2 cellular contexts compared by ENCODE assay signal in the genomic region with DNA sequence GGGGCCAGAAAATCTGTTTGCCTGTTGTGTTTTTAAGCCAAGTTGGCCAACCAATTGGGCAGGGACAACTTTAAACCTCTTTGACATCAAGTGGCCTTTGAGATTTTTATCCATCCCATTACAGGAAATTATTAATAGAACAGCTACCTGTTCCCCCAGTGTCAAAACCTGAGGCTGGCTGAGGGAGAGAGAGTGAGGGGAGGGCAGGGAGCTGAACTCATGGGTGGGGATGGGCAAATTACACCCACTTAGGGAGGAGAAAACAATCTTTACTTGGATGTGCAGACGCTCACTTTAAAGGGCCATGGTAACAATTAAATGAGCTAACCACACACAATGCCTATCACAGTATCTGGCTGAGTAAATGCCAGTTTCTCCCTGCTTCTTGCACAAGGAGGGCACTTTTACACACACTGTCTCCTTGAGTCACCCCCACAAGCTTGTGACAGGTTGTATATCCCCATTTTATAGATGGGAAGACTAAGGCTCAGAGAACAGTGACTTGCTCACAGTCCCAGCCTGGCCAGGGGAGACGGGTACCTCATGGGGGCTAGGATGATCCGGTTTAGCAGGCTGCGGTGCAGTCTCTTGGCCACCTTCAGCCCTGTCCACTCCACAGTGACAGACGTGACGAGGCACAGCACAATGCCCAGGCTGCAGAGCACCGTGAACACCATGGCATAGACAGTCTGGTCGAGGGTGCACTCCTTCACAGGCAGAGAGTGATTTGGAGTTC.
TF ChIP-seq lines count a peak whose summit lies in the region.

No MANE protein-coding gene starts in this region.

TF ChIP-seq in K562, 482 proteins besides CTCF, POLR2A, EP300 and RAD21:
- TF ChIP-seq CBX1 (IDR thresholded peaks at IDR 0.05; ENCODE audit: low read depth), result 0 out of 2 replicates have a peak, but pooled peaks have one; percentile 24
- TF ChIP-seq KDM1A (IDR thresholded peaks at IDR 0.05), result peak in 1 of 2 experiments; percentile 51; a peak in 1 of 4 replicates
- TF ChIP-seq, protein P1, sequence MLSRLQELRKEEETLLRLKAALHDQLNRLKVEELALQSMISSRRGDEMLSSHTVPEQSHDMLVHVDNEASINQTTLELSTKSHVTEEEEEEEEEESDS (CRISPR knock-in tag; IDR thresholded peaks at IDR 0.05), result no peak
- peak; percentile 70 for TF ChIP-seq BCOR (IDR thresholded peaks at IDR 0.05)
- no peak for TF ChIP-seq TAF15 (IDR thresholded peaks at IDR 0.05; ENCODE audit: low read depth, low read length)
- no peak for TF ChIP-seq STAG1 (CRISPR knock-in tag; IDR thresholded peaks at IDR 0.05; ENCODE audit: borderline replicate concordance)
- TF ChIP-seq HDAC2 (IDR thresholded peaks at IDR 0.05), result 0 out of 2 replicates have a peak, but pooled peaks have one; percentile 22
- no peak for TF ChIP-seq MAFK (IDR thresholded peaks at IDR 0.05; ENCODE audit: low read length)
- TF ChIP-seq PHF21A (IDR thresholded peaks at IDR 0.05; ENCODE audit: borderline replicate concordance, low read depth), result no peak
- peak; percentile 71 for TF ChIP-seq RBM25 (IDR thresholded peaks at IDR 0.05; ENCODE audit: low read depth, low read length, severe bottlenecking)
- TF ChIP-seq RCOR1 (IDR thresholded peaks at IDR 0.05; ENCODE audit: borderline replicate concordance in 1 of 2, low read depth in 2 of 2, low read length in 2 of 2), result 0 out of 4 replicates have a peak, but pooled peaks of 1 of the 2 experiments have one; percentile 6
- no peak for TF ChIP-seq KLF6 (CRISPR knock-in tag; IDR thresholded peaks at IDR 0.05; ENCODE audit: borderline replicate concordance)
TF ChIP-seq in K562: peak in this region for 6.

TF ChIP-seq in liver, 16 proteins besides CTCF, POLR2A, EP300 and RAD21:
- TF ChIP-seq EGR1 (IDR thresholded peaks at IDR 0.05; ENCODE audit: low read depth in 2 of 2) (peak in 1 of 2 donors; percentile 4), HNF4A (conservative IDR thresholded peaks at IDR 0.05) (no peak), NR2F2 (IDR thresholded peaks at IDR 0.05) (no peak), RXRA (IDR thresholded peaks at IDR 0.05) (no peak), FOXA2 (IDR thresholded peaks at IDR 0.05) (no peak), TAF1 (conservative IDR thresholded peaks at IDR 0.05) (no peak), SP1 (IDR thresholded peaks at IDR 0.05) (no peak), HNF4G (IDR thresholded peaks at IDR 0.05) (peak; percentile 2), YY1 (IDR thresholded peaks at IDR 0.05) (no peak), JUND (IDR thresholded peaks at IDR 0.05) (no peak), FOXA1 (IDR thresholded peaks at IDR 0.05) (no peak), GABPA (IDR thresholded peaks at IDR 0.05 in 1 of 2, conservative IDR thresholded peaks at IDR 0.05 in 1 of 2) (no peak)
- TF ChIP-seq, protein P2, sequence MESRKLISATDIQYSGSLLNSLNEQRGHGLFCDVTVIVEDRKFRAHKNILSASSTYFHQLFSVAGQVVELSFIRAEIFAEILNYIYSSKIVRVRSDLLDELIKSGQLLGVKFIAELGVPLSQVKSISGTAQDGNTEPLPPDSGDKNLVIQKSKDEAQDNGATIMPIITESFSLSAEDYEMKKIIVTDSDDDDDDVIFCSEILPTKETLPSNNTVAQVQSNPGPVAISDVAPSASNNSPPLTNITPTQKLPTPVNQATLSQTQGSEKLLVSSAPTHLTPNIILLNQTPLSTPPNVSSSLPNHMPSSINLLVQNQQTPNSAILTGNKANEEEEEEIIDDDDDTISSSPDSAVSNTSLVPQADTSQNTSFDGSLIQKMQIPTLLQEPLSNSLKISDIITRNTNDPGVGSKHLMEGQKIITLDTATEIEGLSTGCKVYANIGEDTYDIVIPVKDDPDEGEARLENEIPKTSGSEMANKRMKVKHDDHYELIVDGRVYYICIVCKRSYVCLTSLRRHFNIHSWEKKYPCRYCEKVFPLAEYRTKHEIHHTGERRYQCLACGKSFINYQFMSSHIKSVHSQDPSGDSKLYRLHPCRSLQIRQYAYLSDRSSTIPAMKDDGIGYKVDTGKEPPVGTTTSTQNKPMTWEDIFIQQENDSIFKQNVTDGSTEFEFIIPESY (IDR thresholded peaks at IDR 0.05), result no peak
- TF ChIP-seq, protein P3, sequence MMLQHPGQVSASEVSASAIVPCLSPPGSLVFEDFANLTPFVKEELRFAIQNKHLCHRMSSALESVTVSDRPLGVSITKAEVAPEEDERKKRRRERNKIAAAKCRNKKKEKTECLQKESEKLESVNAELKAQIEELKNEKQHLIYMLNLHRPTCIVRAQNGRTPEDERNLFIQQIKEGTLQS (IDR thresholded peaks at IDR 0.05), result no peak
- TF ChIP-seq, protein P4, sequence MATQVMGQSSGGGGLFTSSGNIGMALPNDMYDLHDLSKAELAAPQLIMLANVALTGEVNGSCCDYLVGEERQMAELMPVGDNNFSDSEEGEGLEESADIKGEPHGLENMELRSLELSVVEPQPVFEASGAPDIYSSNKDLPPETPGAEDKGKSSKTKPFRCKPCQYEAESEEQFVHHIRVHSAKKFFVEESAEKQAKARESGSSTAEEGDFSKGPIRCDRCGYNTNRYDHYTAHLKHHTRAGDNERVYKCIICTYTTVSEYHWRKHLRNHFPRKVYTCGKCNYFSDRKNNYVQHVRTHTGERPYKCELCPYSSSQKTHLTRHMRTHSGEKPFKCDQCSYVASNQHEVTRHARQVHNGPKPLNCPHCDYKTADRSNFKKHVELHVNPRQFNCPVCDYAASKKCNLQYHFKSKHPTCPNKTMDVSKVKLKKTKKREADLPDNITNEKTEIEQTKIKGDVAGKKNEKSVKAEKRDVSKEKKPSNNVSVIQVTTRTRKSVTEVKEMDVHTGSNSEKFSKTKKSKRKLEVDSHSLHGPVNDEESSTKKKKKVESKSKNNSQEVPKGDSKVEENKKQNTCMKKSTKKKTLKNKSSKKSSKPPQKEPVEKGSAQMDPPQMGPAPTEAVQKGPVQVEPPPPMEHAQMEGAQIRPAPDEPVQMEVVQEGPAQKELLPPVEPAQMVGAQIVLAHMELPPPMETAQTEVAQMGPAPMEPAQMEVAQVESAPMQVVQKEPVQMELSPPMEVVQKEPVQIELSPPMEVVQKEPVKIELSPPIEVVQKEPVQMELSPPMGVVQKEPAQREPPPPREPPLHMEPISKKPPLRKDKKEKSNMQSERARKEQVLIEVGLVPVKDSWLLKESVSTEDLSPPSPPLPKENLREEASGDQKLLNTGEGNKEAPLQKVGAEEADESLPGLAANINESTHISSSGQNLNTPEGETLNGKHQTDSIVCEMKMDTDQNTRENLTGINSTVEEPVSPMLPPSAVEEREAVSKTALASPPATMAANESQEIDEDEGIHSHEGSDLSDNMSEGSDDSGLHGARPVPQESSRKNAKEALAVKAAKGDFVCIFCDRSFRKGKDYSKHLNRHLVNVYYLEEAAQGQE (IDR thresholded peaks at IDR 0.05), result no peak
- TF ChIP-seq, protein P5, sequence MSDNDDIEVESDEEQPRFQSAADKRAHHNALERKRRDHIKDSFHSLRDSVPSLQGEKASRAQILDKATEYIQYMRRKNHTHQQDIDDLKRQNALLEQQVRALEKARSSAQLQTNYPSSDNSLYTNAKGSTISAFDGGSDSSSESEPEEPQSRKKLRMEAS (IDR thresholded peaks at IDR 0.05), result no peak
